30 cellular contexts compared by ENCODE assay signal in genomic region chrX:32868524-32868895, GRCh38.
"Had no signal": no experiment of that assay in that cellular context is flagged by ENCODE, and none has a peak within 500 bp of the region (broad histone marks: within the 10 kb centered on the region; RNA-seq: fewer than 3 reads in every experiment).

No MANE protein-coding gene starts in this region.

- H3K4me1 ChIP-seq: body of pancreas, breast epithelium had no signal

- H3K4me3 ChIP-seq: body of pancreas, breast epithelium, SJCRH30, SK-N-MC had no signal

- H3K4me1 Mint-ChIP-seq: activated CD4-positive, alpha-beta memory T cell treated with anti-CD3 and anti-CD28 coated beads, Interleukin-2, amount 10 ng/mL, durations not matched to agents 7 days and 5 days; activated naive CD8-positive, alpha-beta T cell treated with anti-CD3 and anti-CD28 coated beads, Interleukin-2, amount 10 ng/mL, durations not matched to agents 7 days and 5 days; activated T-helper 17 cell treated with anti-CD3 and anti-CD28 coated beads, Interleukin-2, amount 50 U/mL, for 72 hours had no signal

- ATAC-seq: activated T-cell treated with anti-CD3 and anti-CD28 coated beads, Interleukin-2, amount 50 U/mL, for 72 hours; activated T-helper 17 cell treated with anti-CD3 and anti-CD28 coated beads, Interleukin-2, amount 50 U/mL, for 72 hours; body of pancreas; Panc1 had no signal

- H3K36me3 Mint-ChIP-seq: activated naive CD8-positive, alpha-beta T cell treated with anti-CD3 and anti-CD28 coated beads, Interleukin-2, amount 10 ng/mL, durations not matched to agents 7 days and 5 days had no signal

- H3K27me3 ChIP-seq: body of pancreas, SJCRH30 had no signal

- H3K4me3 Mint-ChIP-seq: activated CD4-positive, alpha-beta memory T cell treated with anti-CD3 and anti-CD28 coated beads, Interleukin-2, amount 10 ng/mL, durations not matched to agents 7 days and 5 days; activated naive CD8-positive, alpha-beta T cell treated with anti-CD3 and anti-CD28 coated beads, Interleukin-2, amount 10 ng/mL, durations not matched to agents 7 days and 5 days; activated T-cell treated with anti-CD3 and anti-CD28 coated beads, Interleukin-2, amount 50 U/mL, for 72 hours; activated T-helper 17 cell treated with anti-CD3 and anti-CD28 coated beads, Interleukin-2, amount 50 U/mL, for 72 hours had no signal

- H3K27me3 Mint-ChIP-seq: activated CD4-positive, alpha-beta memory T cell treated with anti-CD3 and anti-CD28 coated beads, Interleukin-2, amount 10 ng/mL, durations not matched to agents 7 days and 5 days; activated naive CD8-positive, alpha-beta T cell treated with anti-CD3 and anti-CD28 coated beads, Interleukin-2, amount 10 ng/mL, durations not matched to agents 7 days and 5 days; activated T-helper 17 cell treated with anti-CD3 and anti-CD28 coated beads, Interleukin-2, amount 50 U/mL, for 72 hours had no signal

- H3K9me3 ChIP-seq: body of pancreas, breast epithelium, SJCRH30 had no signal

- DNase-seq: activated CD4-positive, alpha-beta memory T cell treated with anti-CD3 and anti-CD28 coated beads, Interleukin-2, amount 10 ng/mL, durations not matched to agents 7 days and 5 days; activated CD4-positive, alpha-beta T cell treated with anti-CD3 and anti-CD28 coated beads for 1 hour; activated CD4-positive, alpha-beta T cell treated with anti-CD3 and anti-CD28 coated beads for 48 hours; activated CD4-positive, CD25-positive, alpha-beta regulatory T cell; activated effector memory CD4-positive, alpha-beta T cell treated with anti-CD3 and anti-CD28 coated beads, Interleukin-2, amount 50 U/mL, for 16 hours; activated naive CD4-positive, alpha-beta T cell; activated naive CD4-positive, alpha-beta T cell treated with anti-CD3 and anti-CD28 coated beads, Interleukin-2, amount 50 U/mL, for 16 hours; activated naive CD8-positive, alpha-beta T cell treated with anti-CD3 and anti-CD28 coated beads, Interleukin-2, amount 10 ng/mL, durations not matched to agents 7 days and 5 days; activated T-cell treated with anti-CD3 and anti-CD28 coated beads, Interleukin-2, amount 50 U/mL, for 1 hour; activated T-cell treated with anti-CD3 and anti-CD28 coated beads, Interleukin-2, amount 50 U/mL, for 72 hours; amygdala; body of pancreas; Karpas-422; KBM-7; NCI-H1436 treated with DMSO at 0.1 percent for 48 hours; NCI-H1694 treated with DMSO at 0.1 percent for 48 hours; NCI-H2029; NCI-H2107; NCI-H2171; NCI-H510A treated with DMSO at 0.1 percent for 48 hours; NCI-H526 treated with DMSO at 0.1 percent for 48 hours; NCI-H774; SHP77; SJCRH30; T1000; WERI-Rb-1 had no signal

- H3K36me3 ChIP-seq: breast epithelium, SJCRH30, WERI-Rb-1 had no signal

- H3K9me3 Mint-ChIP-seq: activated CD4-positive, alpha-beta memory T cell treated with anti-CD3 and anti-CD28 coated beads, Interleukin-2, amount 10 ng/mL, durations not matched to agents 7 days and 5 days; activated naive CD8-positive, alpha-beta T cell treated with anti-CD3 and anti-CD28 coated beads, Interleukin-2, amount 10 ng/mL, durations not matched to agents 7 days and 5 days; activated T-helper 17 cell treated with anti-CD3 and anti-CD28 coated beads, Interleukin-2, amount 50 U/mL, for 72 hours had no signal

- H3K27ac Mint-ChIP-seq: activated CD4-positive, alpha-beta memory T cell treated with anti-CD3 and anti-CD28 coated beads, Interleukin-2, amount 10 ng/mL, durations not matched to agents 7 days and 5 days; activated naive CD8-positive, alpha-beta T cell treated with anti-CD3 and anti-CD28 coated beads, Interleukin-2, amount 10 ng/mL, durations not matched to agents 7 days and 5 days; activated T-cell treated with anti-CD3 and anti-CD28 coated beads, Interleukin-2, amount 50 U/mL, for 72 hours; activated T-helper 17 cell treated with anti-CD3 and anti-CD28 coated beads, Interleukin-2, amount 50 U/mL, for 72 hours had no signal

- H3K27ac ChIP-seq: body of pancreas, breast epithelium, SJCRH30, SK-N-MC, WERI-Rb-1 had no signal
